In genomic region chr3:114364806-114365205, GRCh38 we compare ENCODE assay signal across 26 cellular contexts.
DNase-seq lines count a peak whose midpoint lies in the region; ATAC-seq and TF ChIP-seq lines count a peak whose summit lies in the region.
"Had no signal": no experiment of that assay in that cellular context is flagged by ENCODE, and none has a peak within 500 bp of the region (broad histone marks: within the 10 kb centered on the region; RNA-seq: fewer than 3 reads in every experiment).

No MANE protein-coding gene starts in this region.

- H3K36me3 Mint-ChIP-seq in neural progenitor cell = peaks cover 1% of the 10 kb centered on the region
- H3K36me3 Mint-ChIP-seq in activated naive CD8-positive, alpha-beta T cell treated with anti-CD3 and anti-CD28 coated beads for 36 hours = no peaks in the 10 kb centered on the region
- H3K36me3 Mint-ChIP-seq: stimulated activated effector memory CD8-positive, alpha-beta T cell treated with anti-CD3 and anti-CD28 coated beads, Interleukin-12 subunit alpha, Interleukin-12 subunit beta, amount 100 ng/mL, for 72 hours; type B pancreatic cell; WTC11 had no signal

- H3K36me3 ChIP-seq in left ventricle myocardium inferior = no peaks in the 10 kb centered on the region
- H3K36me3 ChIP-seq in neural progenitor cell = no peaks in the 10 kb centered on the region
- H3K36me3 ChIP-seq: Peyer's patch, prostate gland had no signal

- no peak for TF ChIP-seq CTCF in left ventricle myocardium inferior (IDR thresholded peaks at IDR 0.05; ENCODE audit: borderline replicate concordance)
- no peak for TF ChIP-seq CTCF in neural progenitor cell (IDR thresholded peaks at IDR 0.05)

- DNase-seq in Right ventricle myocardium superior (no peak), cardiac septum (ENCODE audit: low spot score) (no peak), left ventricle myocardium inferior (no peak), neural progenitor cell (ENCODE audit: low spot score) (peak; percentile 10), NOMO-1 (lab: John Stamatoyannopoulos, UW; ENCODE audit: unreplicated experiment in 2 of 2) (no peak), Kasumi-1 (lab: John Stamatoyannopoulos, UW) (no peak)
- no peak for DNase-seq in activated naive CD8-positive, alpha-beta T cell treated with anti-CD3 and anti-CD28 coated beads for 36 hours
- DNase-seq: activated CD8-positive, alpha-beta memory T cell treated with anti-CD3 and anti-CD28 coated beads, Interleukin-2, amount 10 ng/mL, durations not matched to agents 7 days and 5 days; activated gamma-delta T cell treated with Interleukin-2 at 50 U/mL for 16 hours; activated T-cell treated with anti-CD3 and anti-CD28 coated beads, Interleukin-2, amount 50 U/mL, for 4 hours; H9; kidney glomerular epithelial cell; MM.1S; NCI-H1105 treated with DMSO at 0.1 percent for 48 hours; NCI-H187 treated with DMSO at 0.1 percent for 48 hours; NCI-H748 treated with DMSO at 0.1 percent for 48 hours; Peyer's patch; stimulated activated CD4-positive, alpha-beta T cell treated with anti-CD3 and anti-CD28 coated beads, Interleukin-15, amount 100 ng/mL, for 24 hours had no signal

- no peaks in the 10 kb centered on the region for H3K27me3 Mint-ChIP-seq in neural progenitor cell (ENCODE audit: insufficient read depth, low read depth)
- no peaks in the 10 kb centered on the region for H3K27me3 Mint-ChIP-seq in activated naive CD8-positive, alpha-beta T cell treated with anti-CD3 and anti-CD28 coated beads for 36 hours
- H3K27me3 Mint-ChIP-seq: activated CD8-positive, alpha-beta memory T cell treated with anti-CD3 and anti-CD28 coated beads, Interleukin-2, amount 10 ng/mL, durations not matched to agents 7 days and 5 days; type B pancreatic cell had no signal

- no peaks in the 10 kb centered on the region for H3K9me3 ChIP-seq in left ventricle myocardium inferior (replicated peaks)
- no peaks in the 10 kb centered on the region for H3K9me3 ChIP-seq in neural progenitor cell (ENCODE audit: low read depth)
- H3K9me3 ChIP-seq: Peyer's patch, prostate gland had no signal

- no peak overlapping the region for H2AFZ ChIP-seq in neural progenitor cell (replicated peaks)
- H2AFZ ChIP-seq: hepatocyte had no signal

- no peaks in the 10 kb centered on the region for H3K27me3 ChIP-seq in left ventricle myocardium inferior (ENCODE audit: low read depth)
- H3K27me3 ChIP-seq in neural progenitor cell = no peaks in the 10 kb centered on the region
- H3K27me3 ChIP-seq: hepatocyte, Peyer's patch had no signal

- peaks cover 44% of the 10 kb centered on the region for H3K4me1 ChIP-seq in left ventricle myocardium inferior
- peaks cover 12% of the 10 kb centered on the region for H3K4me1 ChIP-seq in neural progenitor cell
- H3K4me1 ChIP-seq: prostate gland had no signal

- peak; percentile 7 for ATAC-seq in Right ventricle myocardium superior (ENCODE audit: poor library complexity)
- no peak for ATAC-seq in HG02885 (IDR thresholded peaks at IDR 0.05; ENCODE audit: poor library complexity, unreplicated experiment)
- ATAC-seq: activated CD8-positive, alpha-beta memory T cell treated with anti-CD3 and anti-CD28 coated beads, Interleukin-2, amount 10 ng/mL, durations not matched to agents 7 days and 5 days; activated T-cell treated with anti-CD3 and anti-CD28 coated beads, Interleukin-2, amount 50 U/mL, for 4 hours; stimulated activated effector memory CD8-positive, alpha-beta T cell treated with anti-CD3 and anti-CD28 coated beads, Interleukin-12 subunit alpha, Interleukin-12 subunit beta, amount 100 ng/mL, for 72 hours; WTC11 had no signal

- no peak overlapping the region for H3K4me3 Mint-ChIP-seq in neural progenitor cell
- no peak overlapping the region for H3K4me3 Mint-ChIP-seq in activated naive CD8-positive, alpha-beta T cell treated with anti-CD3 and anti-CD28 coated beads for 36 hours
- H3K4me3 Mint-ChIP-seq: activated CD8-positive, alpha-beta memory T cell treated with anti-CD3 and anti-CD28 coated beads, Interleukin-2, amount 10 ng/mL, durations not matched to agents 7 days and 5 days; activated T-cell treated with anti-CD3 and anti-CD28 coated beads, Interleukin-2, amount 50 U/mL, for 4 hours; H9; stimulated activated effector memory CD8-positive, alpha-beta T cell treated with anti-CD3 and anti-CD28 coated beads, Interleukin-12 subunit alpha, Interleukin-12 subunit beta, amount 100 ng/mL, for 72 hours; type B pancreatic cell; WTC11 had no signal

- peaks cover 9% of the 10 kb centered on the region for H3K4me1 Mint-ChIP-seq in neural progenitor cell
- H3K4me1 Mint-ChIP-seq in activated naive CD8-positive, alpha-beta T cell treated with anti-CD3 and anti-CD28 coated beads for 36 hours = peaks cover 12% of the 10 kb centered on the region
- H3K4me1 Mint-ChIP-seq: stimulated activated effector memory CD8-positive, alpha-beta T cell treated with anti-CD3 and anti-CD28 coated beads, Interleukin-12 subunit alpha, Interleukin-12 subunit beta, amount 100 ng/mL, for 72 hours had no signal

- H3K9me3 Mint-ChIP-seq in neural progenitor cell = no peaks in the 10 kb centered on the region
- no peaks in the 10 kb centered on the region for H3K9me3 Mint-ChIP-seq in activated naive CD8-positive, alpha-beta T cell treated with anti-CD3 and anti-CD28 coated beads for 36 hours
- H3K9me3 Mint-ChIP-seq: activated T-cell treated with anti-CD3 and anti-CD28 coated beads, Interleukin-2, amount 50 U/mL, for 4 hours; H9; stimulated activated effector memory CD8-positive, alpha-beta T cell treated with anti-CD3 and anti-CD28 coated beads, Interleukin-12 subunit alpha, Interleukin-12 subunit beta, amount 100 ng/mL, for 72 hours; type B pancreatic cell; WTC11 had no signal

- H3K4me2 ChIP-seq in neural progenitor cell = no peak overlapping the region
- H3K4me2 ChIP-seq: hepatocyte, KMS-11 had no signal

- H3K9ac ChIP-seq in neural progenitor cell = no peak overlapping the region
- H3K9ac ChIP-seq: KMS-11 had no signal

- H3K27ac ChIP-seq in left ventricle myocardium inferior (replicated peaks) (peak overlapping the region; percentile 76), neural progenitor cell (no peak overlapping the region)
- H3K27ac ChIP-seq: C4-2B, KMS-11 had no signal

- H3K4me3 ChIP-seq in left ventricle myocardium inferior (no peak overlapping the region), neural progenitor cell (no peak overlapping the region)
- H3K4me3 ChIP-seq: hepatocyte, Peyer's patch, prostate gland had no signal

- no peak overlapping the region for H3K27ac Mint-ChIP-seq in neural progenitor cell
- H3K27ac Mint-ChIP-seq in activated naive CD8-positive, alpha-beta T cell treated with anti-CD3 and anti-CD28 coated beads for 36 hours = no peak overlapping the region
- H3K27ac Mint-ChIP-seq: activated CD8-positive, alpha-beta memory T cell treated with anti-CD3 and anti-CD28 coated beads, Interleukin-2, amount 10 ng/mL, durations not matched to agents 7 days and 5 days; H9; stimulated activated effector memory CD8-positive, alpha-beta T cell treated with anti-CD3 and anti-CD28 coated beads, Interleukin-12 subunit alpha, Interleukin-12 subunit beta, amount 100 ng/mL, for 72 hours; type B pancreatic cell; WTC11 had no signal

- intact Hi-C loops in Right ventricle myocardium superior (cut with DNase I) = no loop called here
- intact Hi-C loops in cardiac septum (cut with DNase I) = no loop called here
- intact Hi-C loops in left ventricle myocardium inferior (cut with micrococcal nuclease) = no loop called here

- no peaks in the 10 kb centered on the region for H3F3A ChIP-seq in neural progenitor cell (ENCODE audit: low read depth)

- no peaks in the 10 kb centered on the region for H3K79me2 ChIP-seq in neural progenitor cell (ENCODE audit: low read depth)
- H3K79me2 ChIP-seq: hepatocyte had no signal

- no peaks in the 10 kb centered on the region for H4K20me1 ChIP-seq in neural progenitor cell (ENCODE audit: low read depth)
